8 cellular contexts compared by ENCODE assay signal in the genomic region with DNA sequence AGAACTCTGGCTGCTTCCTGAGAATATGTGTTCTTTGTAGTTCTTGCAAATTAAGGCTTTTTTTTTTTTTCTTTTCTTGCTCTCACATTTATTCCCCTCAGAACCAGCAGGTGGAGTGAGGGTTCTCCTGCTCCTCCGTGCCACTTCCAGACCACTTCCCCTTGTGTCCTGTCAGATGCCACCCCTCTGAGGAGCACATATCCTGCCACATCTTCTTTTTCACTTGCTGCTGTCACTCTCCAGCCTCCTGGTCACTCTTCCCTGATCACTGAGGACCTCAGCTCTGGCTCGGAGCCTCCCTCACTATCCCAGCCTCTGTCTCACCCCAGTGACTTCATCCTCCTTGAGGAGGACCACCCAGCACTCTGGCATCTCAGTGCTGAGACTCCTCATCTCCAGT.
DNase-seq lines count a peak whose midpoint lies in the region; ATAC-seq and TF ChIP-seq lines count a peak whose summit lies in the region.

No MANE protein-coding gene starts in this region.

- H3K27me3 ChIP-seq in endodermal cell (ENCODE audit: control insufficient read depth, insufficient read depth, low read length, poor library complexity, severe bottlenecking) (no peaks in the 10 kb centered on the region), thoracic aorta (replicated peaks; ENCODE audit: insufficient read depth) (no peaks in the 10 kb centered on the region), vagina (no peaks in the 10 kb centered on the region)

- H3K4me1 ChIP-seq in endodermal cell (ENCODE audit: control insufficient read depth, insufficient read depth, low read length): no peaks in the 10 kb centered on the region
- no peaks in the 10 kb centered on the region for H3K4me1 ChIP-seq in thoracic aorta (ENCODE audit: control insufficient read depth in 1 of 2, low read depth in 2 of 2)
- no peaks in the 10 kb centered on the region for H3K4me1 ChIP-seq in vagina

- H3K27ac ChIP-seq in endodermal cell (ENCODE audit: low read depth, low read length) (no peak overlapping the region), thoracic aorta (no peak overlapping the region), vagina (no peak overlapping the region)

- no peak overlapping the region for H3K9ac ChIP-seq in endodermal cell (ENCODE audit: extremely low read depth, low read length, poor library complexity, severe bottlenecking)

- no peak overlapping the region for H3K4me3 ChIP-seq in endodermal cell (ENCODE audit: low read length)
- no peak overlapping the region for H3K4me3 ChIP-seq in thoracic aorta
- H3K4me3 ChIP-seq in vagina: no peak overlapping the region

- 48 to 53% methylated on average over 2 of the region's 2 CpGs for WGBS in endodermal cell (ENCODE audit: insufficient coverage in 1 of 2, insufficient read length in 1 of 2), 2 experiments

- ATAC-seq in activated T-cell treated with anti-CD3 and anti-CD28 coated beads, Interleukin-2, amount 50 U/mL, for 72 hours (replicated peaks in 1 of 2): no peak
- ATAC-seq in thoracic aorta (ENCODE audit: insufficient number of reproducible peaks, low FRiP score, low read depth) (no peak), GM21619 (IDR thresholded peaks at IDR 0.05; ENCODE audit: unreplicated experiment) (no peak), GM19452 (IDR thresholded peaks at IDR 0.05; ENCODE audit: unreplicated experiment) (no peak)

- DNase-seq in activated T-cell treated with anti-CD3 and anti-CD28 coated beads, Interleukin-2, amount 50 U/mL, for 72 hours: no peak
- no peak for DNase-seq in activated T-cell treated with anti-CD3 and anti-CD28 coated beads, Interleukin-2, amount 50 U/mL, for 48 hours
- DNase-seq in NCI-H69 (lab: John Stamatoyannopoulos, UW) (peak; percentile 34), endodermal cell (peak; percentile 69), thoracic aorta (ENCODE audit: low spot score) (no peak), vagina (ENCODE audit: extremely low spot score in 2 of 2) (no peak)

- H3K36me3 Mint-ChIP-seq in activated T-cell treated with anti-CD3 and anti-CD28 coated beads, Interleukin-2, amount 50 U/mL, for 72 hours (ENCODE audit: insufficient read depth in 2 of 2): peaks cover 0 to 2% of the 10 kb centered on the region in 2 donors
- H3K36me3 Mint-ChIP-seq in endodermal cell (ENCODE audit: low read depth): no peaks in the 10 kb centered on the region

- intact Hi-C loops in vagina (cut with DNase I): loop anchor here (5.0 kb wide), 1 partner anchor 598 kb away; no protein-coding TSS in a partner anchor

- TF ChIP-seq CTCF in endodermal cell (conservative IDR thresholded peaks at IDR 0.05): peak; percentile 84
- peak; percentile 32 for TF ChIP-seq CTCF in thoracic aorta (IDR thresholded peaks at IDR 0.05)
- no peak for TF ChIP-seq CTCF in vagina (IDR thresholded peaks at IDR 0.05)

- peaks cover 6% of the 10 kb centered on the region for H3K9me3 ChIP-seq in endodermal cell (ENCODE audit: control insufficient read depth, low read length)
- no peaks in the 10 kb centered on the region for H3K9me3 ChIP-seq in thoracic aorta
- H3K9me3 ChIP-seq in vagina: no peaks in the 10 kb centered on the region

- H3K27ac Mint-ChIP-seq in activated T-cell treated with anti-CD3 and anti-CD28 coated beads, Interleukin-2, amount 50 U/mL, for 72 hours: peak overlapping the region; percentile 56
- no peak overlapping the region for H3K27ac Mint-ChIP-seq in endodermal cell

- H3K4me1 Mint-ChIP-seq in activated T-cell treated with anti-CD3 and anti-CD28 coated beads, Interleukin-2, amount 50 U/mL, for 72 hours (ENCODE audit: low read depth): no peaks in the 10 kb centered on the region
- H3K4me1 Mint-ChIP-seq in endodermal cell: no peaks in the 10 kb centered on the region

- H3K9me3 Mint-ChIP-seq in activated T-cell treated with anti-CD3 and anti-CD28 coated beads, Interleukin-2, amount 50 U/mL, for 72 hours: no peaks in the 10 kb centered on the region
- peaks cover 4% of the 10 kb centered on the region for H3K9me3 Mint-ChIP-seq in endodermal cell

- H3K27me3 Mint-ChIP-seq in activated T-cell treated with anti-CD3 and anti-CD28 coated beads, Interleukin-2, amount 50 U/mL, for 72 hours (ENCODE audit: low read depth): no peaks in the 10 kb centered on the region
- no peaks in the 10 kb centered on the region for H3K27me3 Mint-ChIP-seq in endodermal cell (ENCODE audit: insufficient read depth)

- no peak overlapping the region for H3K4me3 Mint-ChIP-seq in activated T-cell treated with anti-CD3 and anti-CD28 coated beads, Interleukin-2, amount 50 U/mL, for 72 hours
- H3K4me3 Mint-ChIP-seq in endodermal cell: no peak overlapping the region

- H3K36me3 ChIP-seq in endodermal cell (ENCODE audit: control insufficient read depth, insufficient read depth, low read length) (no peaks in the 10 kb centered on the region), thoracic aorta (no peaks in the 10 kb centered on the region), vagina (no peaks in the 10 kb centered on the region)

- no peak for TF ChIP-seq POLR2A in vagina (IDR thresholded peaks at IDR 0.05)

Comparison
In these comparisons a context has a peak if more than half of its experiments do, and no peak if none do; other contexts are left out.
1. DNase-seq: peak in NCI-H69 (single experiment) and endodermal cell (single experiment); none in activated T-cell treated with anti-CD3 and anti-CD28 coated beads, Interleukin-2, amount 50 U/mL, for 72 hours (0 of 2), activated T-cell treated with anti-CD3 and anti-CD28 coated beads, Interleukin-2, amount 50 U/mL, for 48 hours (0 of 2), thoracic aorta (single experiment) and vagina (0 of 2).
2. CTCF ChIP-seq: peak in endodermal cell (single experiment) and thoracic aorta (single experiment); none in vagina (0 of 3).